Comparison of ENCODE assay signal across 8 cellular contexts in the genomic region with DNA sequence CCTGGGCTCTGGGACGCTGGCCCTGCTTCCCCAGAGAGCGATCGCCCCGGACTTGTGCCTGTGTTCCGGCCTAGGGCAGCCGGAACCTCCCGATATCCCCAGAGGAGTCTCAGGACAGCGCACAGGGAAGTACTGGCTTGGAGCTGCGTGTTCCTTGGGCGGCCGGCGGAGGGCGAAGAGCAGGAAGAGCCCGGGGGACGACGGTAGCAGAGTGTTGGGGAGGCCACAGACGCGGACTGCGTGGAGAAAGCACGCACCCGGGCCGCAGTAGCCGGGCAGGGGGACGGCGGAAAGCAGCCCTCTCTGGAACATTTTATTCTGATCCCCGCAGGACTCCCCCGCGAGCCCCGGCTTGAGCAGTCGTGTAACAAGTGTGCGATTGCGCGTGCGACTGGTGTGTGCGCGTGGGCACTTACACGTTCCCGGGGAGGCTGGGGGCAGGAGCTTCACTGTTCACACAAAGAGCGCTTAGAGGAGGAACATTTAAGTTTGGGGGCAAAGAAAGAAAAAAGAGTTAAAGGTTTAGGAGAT. TPM values are rescaled to one million over a fixed set of nuclear protein-coding genes. Genes with fewer than 3 reads are reported as not detected.
DNase-seq lines count a peak whose midpoint lies in the region; ATAC-seq and TF ChIP-seq lines count a peak whose summit lies in the region.

No MANE protein-coding gene starts in this region.

- DNase-seq in NCI-H524 (lab: John Stamatoyannopoulos, UW) (peak; percentile 35 to 57), NCI-H524 treated with DMSO at 0.1 percent for 48 hours (lab: John Stamatoyannopoulos, UW) (no peak), activated B cell treated with CpG ODN at 0.5 μM for 24 hours (peak; percentile 31), foreskin fibroblast (peak; percentile 39 to 68), omental fat pad (ENCODE audit: low spot score) (no peak), NCI-H2171 (lab: John Stamatoyannopoulos, UW) (no peak), NCI-H1694 treated with DMSO at 0.1 percent for 48 hours (lab: John Stamatoyannopoulos, UW) (no peak)

- peak overlapping the region; percentile 87 for H3K4me3 Mint-ChIP-seq in activated B cell treated with CpG ODN at 0.5 μM for 24 hours

- intact Hi-C loops in activated B cell treated with CpG ODN at 0.5 μM for 24 hours (cut with micrococcal nuclease): no loop called here

- peaks cover 47% of the 10 kb centered on the region for H3K4me1 Mint-ChIP-seq in activated B cell treated with CpG ODN at 0.5 μM for 24 hours

- H3K27ac Mint-ChIP-seq in activated B cell treated with CpG ODN at 0.5 μM for 24 hours: peak overlapping the region; percentile 37

- peak overlapping the region in 1 of 2 donors; percentile 17 for H3K4me3 ChIP-seq in foreskin fibroblast (ENCODE audit: low read depth in 1 of 2, low read length in 2 of 2)

- peaks cover 71% of the 10 kb centered on the region for H3K27me3 Mint-ChIP-seq in activated B cell treated with CpG ODN at 0.5 μM for 24 hours

- no peaks in the 10 kb centered on the region for H3K36me3 Mint-ChIP-seq in activated B cell treated with CpG ODN at 0.5 μM for 24 hours (ENCODE audit: low read depth)

- no peak for TF ChIP-seq CTCF in activated B cell treated with CpG ODN at 0.5 μM for 24 hours (IDR thresholded peaks at IDR 0.05)
- peak; percentile 32 for TF ChIP-seq CTCF in foreskin fibroblast (IDR thresholded peaks at IDR 0.05; ENCODE audit: low read depth, low read length)
- TF ChIP-seq CTCF in omental fat pad (IDR thresholded peaks at IDR 0.05): no peak

- CTCF ChIA-PET in activated B cell treated with CpG ODN at 0.5 μM for 24 hours (lab: Charles Lee): interaction anchor here (1.0 to 1.9 kb wide), 4 partner anchors 53 to 416 kb away, joined by 3 to 5 read pairs (median 4); partner anchors contain the start of gene TOMM6

- no peaks in the 10 kb centered on the region for H3K9me3 Mint-ChIP-seq in activated B cell treated with CpG ODN at 0.5 μM for 24 hours

- POLR2A ChIA-PET in activated B cell treated with CpG ODN at 0.5 μM for 24 hours (lab: Charles Lee): interaction anchor here (0.7 to 1.4 kb wide), 5 partner anchors 37 to 423 kb away, joined by 3 to 4 read pairs (median 3); no protein-coding TSS in a partner anchor

- ATAC-seq in activated B cell treated with CpG ODN at 0.5 μM for 24 hours (ENCODE audit: low read depth): no peak
- ATAC-seq in omental fat pad (ENCODE audit: low FRiP score): peak; percentile 6
- ATAC-seq in GM18858 (IDR thresholded peaks at IDR 0.05; ENCODE audit: unreplicated experiment): no peak

RNA-seq across cellular contexts. Expression of gene NCR2, which starts 36.1 kb away (rescaled TPM):
- total RNA-seq in activated B cell treated with CpG ODN at 0.5 μM for 24 hours (not detected in 2 replicates), omental fat pad (not detected)

Comparison
In these comparisons a context has a peak if more than half of its experiments do, and no peak if none do; other contexts are left out.
1. DNase-seq: peak in NCI-H524 (2 of 2), activated B cell treated with CpG ODN at 0.5 μM for 24 hours (single experiment) and foreskin fibroblast (2 of 2); none in NCI-H524 treated with DMSO at 0.1 percent for 48 hours (single experiment), omental fat pad (single experiment), NCI-H2171 (single experiment) and NCI-H1694 treated with DMSO at 0.1 percent for 48 hours (single experiment).